ENCODE assay signal across 9 cellular contexts in genomic region chr19:7395793-7396192, GRCh38. TPM values are rescaled to one million over a fixed set of nuclear protein-coding genes. Genes with fewer than 3 reads are reported as not detected.
A peak's percentile ranks its signal among the peaks of the same experiment; 100 is the strongest.
DNase-seq lines count a peak whose midpoint lies in the region; ATAC-seq and TF ChIP-seq lines count a peak whose summit lies in the region.
"Had no signal": no experiment of that assay in that cellular context is flagged by ENCODE, and none has a peak within 500 bp of the region (broad histone marks: within the 10 kb centered on the region; RNA-seq: fewer than 3 reads in every experiment).

No MANE protein-coding gene starts in this region.

- no peaks in the 10 kb centered on the region for H3K9me3 Mint-ChIP-seq in naive B cell

- peak overlapping the region in 5 of 6 donors; percentile 73 to 85 (median 76) for H3K27ac Mint-ChIP-seq in naive B cell

- DNase-seq in AG10803 (ENCODE audit: low read depth) (no peak), coronary artery (ENCODE audit: low spot score) (no peak), naive B cell (no peak), UCSD-AML1 (lab: John Stamatoyannopoulos, UW; ENCODE audit: unreplicated experiment) (no peak), NCI-H2196 (lab: John Stamatoyannopoulos, UW; ENCODE audit: unreplicated experiment) (no peak), DMS79 (lab: John Stamatoyannopoulos, UW) (no peak)
- DNase-seq in Jurkat, Clone E6-1 (ENCODE audit: low read depth, low spot score) = no peak
- DNase-seq: activated CD4-positive, CD25-positive, alpha-beta regulatory T cell treated with anti-CD3 and anti-CD28 coated beads, Interleukin-2, amount 50 U/mL, for 72 hours had no signal

- peak overlapping the region; percentile 68 to 84 (median 76) for H3K4me3 Mint-ChIP-seq in naive B cell

- no peak for TF ChIP-seq CTCF in AG10803 (conservative IDR thresholded peaks at IDR 0.05; ENCODE audit: low read length)
- no peak for TF ChIP-seq CTCF in coronary artery (IDR thresholded peaks at IDR 0.05)

- peak overlapping the region; percentile 86 for H3K4me3 ChIP-seq in AG10803 (ENCODE audit: low read length)
- peak overlapping the region; percentile 82 for H3K4me3 ChIP-seq in Jurkat, Clone E6-1 (ENCODE audit: low read length)
- peak overlapping the region; percentile 97 for H3K4me3 ChIP-seq in coronary artery

- H3K36me3 Mint-ChIP-seq in naive B cell = peaks cover 3 to 22% of the 10 kb centered on the region in 2 donors

- H3K27me3 Mint-ChIP-seq in naive B cell = no peaks in the 10 kb centered on the region

- H3K4me1 Mint-ChIP-seq in naive B cell = peaks cover 38 to 62% (median 43%) of the 10 kb centered on the region in 3 donors

- H3K27ac ChIP-seq in coronary artery = peak overlapping the region in 1 of 2 donors; percentile 75

- ATAC-seq in naive B cell (ENCODE audit: low read depth in 2 of 2) = no peak
- no peak for ATAC-seq in HG03175 (IDR thresholded peaks at IDR 0.05; ENCODE audit: unreplicated experiment)

RNA-seq across cellular contexts. Expression of gene ARHGEF18, which starts 47.1 kb away (rescaled TPM):
- 21.6 TPM for polyA plus RNA-seq in Jurkat, Clone E6-1 (2012; ENCODE audit: insufficient read depth, insufficient read length)
- polyA plus RNA-seq in naive B cell (ENCODE audit: low read depth in 6 of 6) = 10 to 100 TPM in 1 of 6 donors, 1 to 10 TPM in 5; 3.0 to 19.9 (median 4.8) TPM
